In the genomic region with DNA sequence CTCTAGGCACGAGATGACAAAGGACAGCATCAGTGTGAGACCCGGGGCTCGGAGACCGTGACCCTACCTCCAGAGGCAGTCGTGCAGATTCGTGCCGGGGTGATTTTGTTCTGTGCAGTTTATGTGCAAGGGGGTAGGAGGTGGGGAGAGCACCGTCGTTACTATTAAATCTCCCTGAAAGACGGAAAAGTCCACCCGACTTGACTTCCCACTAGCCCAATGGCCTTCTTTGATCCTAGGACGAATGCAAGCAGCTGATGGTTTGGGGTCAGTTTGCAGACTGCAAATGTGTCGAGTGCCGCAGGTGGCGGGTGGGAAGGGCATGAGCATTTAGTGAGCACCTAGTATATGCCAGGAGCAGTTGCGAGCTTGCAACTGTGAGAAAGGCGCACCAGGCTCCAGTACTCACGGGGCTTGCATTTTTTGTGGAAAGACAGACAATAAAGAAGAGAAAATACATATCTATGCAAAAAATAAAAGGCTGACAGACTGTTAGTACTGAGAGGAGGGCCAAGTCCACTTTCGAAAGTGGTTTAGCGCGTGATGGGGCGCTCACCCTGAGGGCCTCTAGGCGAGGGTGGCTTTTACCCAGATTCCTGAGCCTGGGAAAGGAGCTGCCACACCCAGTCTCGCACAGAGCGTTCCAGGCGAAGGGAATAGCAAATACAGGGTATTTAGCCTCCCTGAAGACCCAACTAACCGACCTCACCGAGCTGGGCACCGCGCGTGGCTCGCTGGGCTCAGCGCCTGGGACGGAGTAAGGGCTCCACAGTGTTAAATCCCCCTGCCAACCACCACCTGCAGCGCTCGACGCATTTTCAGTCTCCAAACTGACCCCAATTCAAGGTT, we compare ENCODE assay signal across 1 cellular context.
TF ChIP-seq lines count a peak whose summit lies in the region.

No MANE protein-coding gene starts in this region.

TF ChIP-seq in HEK293, 187 proteins besides CTCF, POLR2A, EP300 and RAD21 (continued from another document):
- TF ChIP-seq, protein P1, sequence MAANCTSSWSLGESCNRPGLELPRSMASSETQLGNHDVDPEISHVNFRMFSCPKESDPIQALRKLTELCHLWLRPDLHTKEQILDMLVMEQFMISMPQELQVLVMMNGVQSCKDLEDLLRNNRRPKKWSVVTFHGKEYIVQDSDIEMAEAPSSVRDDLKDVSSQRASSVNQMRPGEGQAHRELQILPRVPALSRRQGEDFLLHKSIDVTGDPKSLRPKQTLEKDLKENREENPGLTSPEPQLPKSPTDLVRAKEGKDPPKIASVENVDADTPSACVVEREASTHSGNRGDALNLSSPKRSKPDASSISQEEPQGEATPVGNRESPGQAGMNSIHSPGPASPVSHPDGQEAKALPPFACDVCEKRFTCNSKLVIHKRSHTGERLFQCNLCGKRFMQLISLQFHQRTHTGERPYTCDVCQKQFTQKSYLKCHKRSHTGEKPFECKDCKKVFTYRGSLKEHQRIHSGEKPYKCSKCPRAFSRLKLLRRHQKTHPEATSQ (tag by site-specific recombination; IDR thresholded peaks at IDR 0.05), result no peak
- TF ChIP-seq ZNF610 (tag by site-specific recombination; IDR thresholded peaks at IDR 0.05; ENCODE audit: borderline replicate concordance), result no peak
- TF ChIP-seq ZFP69B (tag by site-specific recombination; IDR thresholded peaks at IDR 0.05), result no peak
- TF ChIP-seq, protein P2, sequence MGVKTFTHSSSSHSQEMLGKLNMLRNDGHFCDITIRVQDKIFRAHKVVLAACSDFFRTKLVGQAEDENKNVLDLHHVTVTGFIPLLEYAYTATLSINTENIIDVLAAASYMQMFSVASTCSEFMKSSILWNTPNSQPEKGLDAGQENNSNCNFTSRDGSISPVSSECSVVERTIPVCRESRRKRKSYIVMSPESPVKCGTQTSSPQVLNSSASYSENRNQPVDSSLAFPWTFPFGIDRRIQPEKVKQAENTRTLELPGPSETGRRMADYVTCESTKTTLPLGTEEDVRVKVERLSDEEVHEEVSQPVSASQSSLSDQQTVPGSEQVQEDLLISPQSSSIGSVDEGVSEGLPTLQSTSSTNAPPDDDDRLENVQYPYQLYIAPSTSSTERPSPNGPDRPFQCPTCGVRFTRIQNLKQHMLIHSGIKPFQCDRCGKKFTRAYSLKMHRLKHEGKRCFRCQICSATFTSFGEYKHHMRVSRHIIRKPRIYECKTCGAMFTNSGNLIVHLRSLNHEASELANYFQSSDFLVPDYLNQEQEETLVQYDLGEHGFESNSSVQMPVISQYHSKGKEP (tag by site-specific recombination; IDR thresholded peaks at IDR 0.05), result no peak
- no peak for TF ChIP-seq ZNF707 (tag by site-specific recombination; IDR thresholded peaks at IDR 0.05)
- TF ChIP-seq ZNF473 (tag by site-specific recombination; IDR thresholded peaks at IDR 0.05), result no peak
- no peak for TF ChIP-seq KLF7 (tag by site-specific recombination; IDR thresholded peaks at IDR 0.05; ENCODE audit: borderline replicate concordance)
